22 cellular contexts compared by ENCODE assay signal in the genomic region with DNA sequence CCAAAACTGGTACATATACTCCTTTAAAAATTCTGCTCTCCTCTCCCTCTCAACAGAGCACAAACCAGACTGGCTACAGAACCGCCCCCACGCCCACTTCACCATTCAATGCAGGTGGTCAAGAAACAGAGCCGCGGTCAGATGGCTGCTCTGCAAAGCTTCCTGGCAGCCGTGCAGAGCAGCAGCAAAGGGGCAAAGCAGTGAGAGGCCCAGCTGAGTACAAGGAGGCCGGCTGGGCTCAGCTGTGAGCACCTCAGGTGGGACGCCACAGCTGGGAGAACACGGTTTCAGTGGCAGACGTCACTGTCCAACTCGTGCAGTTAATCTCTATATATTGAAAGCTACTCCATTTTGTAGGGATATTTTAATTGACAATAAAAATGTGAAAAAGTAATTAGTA. TPM values are rescaled to one million over a fixed set of nuclear protein-coding genes. Genes with fewer than 3 reads are reported as not detected.
DNase-seq lines count a peak whose midpoint lies in the region; ATAC-seq and TF ChIP-seq lines count a peak whose summit lies in the region.
"Had no signal": no experiment of that assay in that cellular context is flagged by ENCODE, and none has a peak within 500 bp of the region (broad histone marks: within the 10 kb centered on the region; RNA-seq: fewer than 3 reads in every experiment).

No MANE protein-coding gene starts in this region.

- H3K18ac ChIP-seq in H9 (ENCODE audit: insufficient read length, low read depth, low read length), result no peak overlapping the region

- no peak overlapping the region for H3K4me3 Mint-ChIP-seq in H9
- H3K4me3 Mint-ChIP-seq: CD4-positive, CD25-positive, alpha-beta regulatory T cell; CD8-positive, alpha-beta memory T cell had no signal

- DNase-seq in H9 (peak; percentile 19), MM.1S (peak; percentile 12), lower lobe of right lung (peak; percentile 17), posterior vena cava (ENCODE audit: low spot score) (peak; percentile 51), body of pancreas (no peak), transverse colon (no peak)
- DNase-seq: ACHN; BE2C; C1 segment of cervical spinal cord; CD4-positive, CD25-positive, alpha-beta regulatory T cell; CD8-positive, alpha-beta memory T cell; COR-L47; DMS 273 treated with DMSO at 0.1 percent for 48 hours; DMS53; DND-41; EL; GOT3; H7 had no signal

- H3K27ac ChIP-seq in H9 (ENCODE audit: insufficient read length, low read depth, low read length), result no peak overlapping the region
- no peak overlapping the region for H3K27ac ChIP-seq in MM.1S (ENCODE audit: low read length)
- no peak overlapping the region for H3K27ac ChIP-seq in lower lobe of right lung
- H3K27ac ChIP-seq in body of pancreas, result no peak overlapping the region
- H3K27ac ChIP-seq in transverse colon, result no peak overlapping the region
- H3K27ac ChIP-seq: KMS-11 had no signal

- no peaks in the 10 kb centered on the region for H3K27me3 Mint-ChIP-seq in H9 (ENCODE audit: low read depth)

- H2AFZ ChIP-seq in H9 (ENCODE audit: low read length) (no peak overlapping the region), MM.1S (ENCODE audit: low read length) (no peak overlapping the region)

- no peak overlapping the region for H3T11ph ChIP-seq in H9 (ENCODE audit: low read length)

- H3K23ac ChIP-seq in H9 (ENCODE audit: insufficient read length, low read depth, low read length), result no peak overlapping the region

- peak overlapping the region; percentile 5 to 92 (median 68); a peak in 5 of 7 replicates for H3K27ac Mint-ChIP-seq in H9
- H3K27ac Mint-ChIP-seq: CD4-positive, CD25-positive, alpha-beta regulatory T cell had no signal

- WGBS in H9 (ENCODE audit: extremely low coverage, insufficient read length, low lambda C conversion rate), result no CpG with 5 or more reads among the region's 10 CpGs
- 86 to 90% methylated on average over 7 to 10 of the region's 10 CpGs for WGBS in body of pancreas, 2 donors
- 81 to 94% methylated on average over 3 to 10 of the region's 10 CpGs for WGBS in transverse colon (ENCODE audit: low coverage in 1 of 2), 2 donors

- no peak overlapping the region for H4K8ac ChIP-seq in H9 (replicated peaks; ENCODE audit: insufficient read length, low read depth, low read length)

- no peak overlapping the region for H3K4me2 ChIP-seq in H9 (ENCODE audit: insufficient read depth, insufficient read length, low read length)
- H3K4me2 ChIP-seq in MM.1S (ENCODE audit: low read depth, low read length), result no peak overlapping the region
- H3K4me2 ChIP-seq: KMS-11 had no signal

- H3K9me2 ChIP-seq in MM.1S (replicated peaks; ENCODE audit: insufficient read depth, low read length), result no peaks in the 10 kb centered on the region

- H2BK5ac ChIP-seq in H9 (ENCODE audit: insufficient read length, low read length), result no peak overlapping the region

- H3F3A ChIP-seq in MM.1S (ENCODE audit: insufficient read depth, low read length), result no peaks in the 10 kb centered on the region

- in situ Hi-C loops in transverse colon (cut with MboI; ENCODE audit: low pct_ligation_motif_present in 1 of 4, low pct_unique_long_range_greater_than_20kb in 1 of 4, low sequenced_read_pairs in 3 of 4), result no loop called here

- H3K36me3 ChIP-seq in MM.1S (replicated peaks; ENCODE audit: insufficient read depth, low read length) (no peaks in the 10 kb centered on the region), lower lobe of right lung (no peaks in the 10 kb centered on the region), body of pancreas (replicated peaks in 1 of 2; ENCODE audit: insufficient read depth in 1 of 2, low read depth in 2 of 2) (no peaks in the 10 kb centered on the region), transverse colon (peaks cover 0 to 8% (median 0%) of the 10 kb centered on the region in 4 donors)
- H3K36me3 ChIP-seq: BE2C had no signal

- no peak overlapping the region for H2BK15ac ChIP-seq in H9 (ENCODE audit: low read depth, low read length)

- peaks cover 6 to 10% of the 10 kb centered on the region in 2 experiments for H3K4me1 Mint-ChIP-seq in H9
- H3K4me1 Mint-ChIP-seq: CD4-positive, CD25-positive, alpha-beta regulatory T cell; CD8-positive, alpha-beta memory T cell had no signal

- no peak overlapping the region for H2AK5ac ChIP-seq in H9 (ENCODE audit: insufficient read length, low read length)

- H2BK120ac ChIP-seq in H9 (ENCODE audit: low read depth, low read length, poor library complexity, severe bottlenecking), result no peak overlapping the region

- H3K4me3 ChIP-seq in MM.1S (ENCODE audit: low read length), result no peak overlapping the region
- no peak overlapping the region for H3K4me3 ChIP-seq in lower lobe of right lung
- H3K4me3 ChIP-seq in body of pancreas, result no peak overlapping the region
- H3K4me3 ChIP-seq in transverse colon, result no peak overlapping the region

- H3K79me2 ChIP-seq in H9 (ENCODE audit: insufficient read depth, low read length) (peaks cover 1% of the 10 kb centered on the region; the same call in 1 of the 2 replicates), MM.1S (ENCODE audit: low read length) (no peaks in the 10 kb centered on the region)

- no peak overlapping the region for H3K56ac ChIP-seq in H9 (ENCODE audit: insufficient read length, low read depth, low read length)

- no peaks in the 10 kb centered on the region for H3K4me1 ChIP-seq in H9 (ENCODE audit: insufficient read depth, low read length)
- H3K4me1 ChIP-seq in MM.1S (ENCODE audit: low read length), result no peaks in the 10 kb centered on the region
- no peaks in the 10 kb centered on the region for H3K4me1 ChIP-seq in lower lobe of right lung
- no peaks in the 10 kb centered on the region for H3K4me1 ChIP-seq in body of pancreas
- H3K4me1 ChIP-seq in transverse colon, result no peaks in the 10 kb centered on the region
- H3K4me1 ChIP-seq: BE2C had no signal

- no peaks in the 10 kb centered on the region for H3K23me2 ChIP-seq in H9 (ENCODE audit: insufficient read length, low read depth, low read length, poor library complexity, severe bottlenecking)

- no peak for TF ChIP-seq CTCF in H9 (conservative IDR thresholded peaks at IDR 0.05)
- no peak for TF ChIP-seq CTCF in MM.1S (IDR thresholded peaks at IDR 0.05; ENCODE audit: low read length)
- TF ChIP-seq CTCF in lower lobe of right lung (IDR thresholded peaks at IDR 0.05), result no peak
- no peak for TF ChIP-seq CTCF in body of pancreas (IDR thresholded peaks at IDR 0.05)
- TF ChIP-seq CTCF in transverse colon (IDR thresholded peaks at IDR 0.05), result no peak

- intact Hi-C loops in lower lobe of right lung (cut with DNase I), result no loop called here
- intact Hi-C loops in posterior vena cava (cut with DNase I), result no loop called here
- intact Hi-C loops in body of pancreas (cut with DNase I), result no loop called here
- intact Hi-C loops in transverse colon (cut with DNase I; ENCODE audit: low total_unique reads), result no loop called here

- no peak overlapping the region for H4K91ac ChIP-seq in H9 (ENCODE audit: insufficient read length, low read depth, low read length)

- H4K5ac ChIP-seq in H9 (ENCODE audit: insufficient read length, low read depth, low read length), result no peak overlapping the region

- ATAC-seq in lower lobe of right lung (no peak), body of pancreas (no peak), HG02759 (IDR thresholded peaks at IDR 0.05; ENCODE audit: unreplicated experiment) (no peak), HG03159 (IDR thresholded peaks at IDR 0.05; ENCODE audit: unreplicated experiment) (no peak)

- H3K9ac ChIP-seq in H9 (ENCODE audit: extremely low read depth, insufficient read length, low read length) (no peak overlapping the region), MM.1S (ENCODE audit: low read length) (no peak overlapping the region)
- H3K9ac ChIP-seq: KMS-11 had no signal

- H3K9me3 ChIP-seq in H9 (ENCODE audit: control insufficient read depth, low read depth, low read length) (no peaks in the 10 kb centered on the region), MM.1S (replicated peaks; ENCODE audit: insufficient read depth, low read length) (no peaks in the 10 kb centered on the region), lower lobe of right lung (no peaks in the 10 kb centered on the region), body of pancreas (no peaks in the 10 kb centered on the region), transverse colon (no peaks in the 10 kb centered on the region)
- H3K9me3 ChIP-seq: BE2C had no signal

- H3K14ac ChIP-seq in H9 (ENCODE audit: insufficient read depth, low read length), result no peak overlapping the region

- no peaks in the 10 kb centered on the region for H3K9me3 Mint-ChIP-seq in H9
- H3K9me3 Mint-ChIP-seq: CD4-positive, CD25-positive, alpha-beta regulatory T cell; CD8-positive, alpha-beta memory T cell had no signal

- peaks cover 36 to 63% (median 62%) of the 10 kb centered on the region in 3 experiments for H3K36me3 Mint-ChIP-seq in H9 (ENCODE audit: insufficient read depth in 1 of 3, low read depth in 3 of 3)
- H3K36me3 Mint-ChIP-seq: CD4-positive, CD25-positive, alpha-beta regulatory T cell; CD8-positive, alpha-beta memory T cell had no signal

- TF ChIP-seq EP300 in transverse colon (IDR thresholded peaks at IDR 0.05; ENCODE audit: low read depth), result no peak

- no peak overlapping the region for H2BK20ac ChIP-seq in H9 (ENCODE audit: low read depth, low read length, poor library complexity, severe bottlenecking)

- no peak for TF ChIP-seq POLR2A in body of pancreas (IDR thresholded peaks at IDR 0.05)
- TF ChIP-seq POLR2A in transverse colon (IDR thresholded peaks at IDR 0.05), result no peak

- no peak overlapping the region for H2BK12ac ChIP-seq in H9 (ENCODE audit: insufficient read length, low read depth, low read length)

- H3K27me3 ChIP-seq in H9 (ENCODE audit: insufficient read depth, low read length), result no peaks in the 10 kb centered on the region
- peaks cover 87% of the 10 kb centered on the region for H3K27me3 ChIP-seq in MM.1S (replicated peaks; ENCODE audit: insufficient read depth, low read length)
- H3K27me3 ChIP-seq in lower lobe of right lung (ENCODE audit: low read depth), result no peaks in the 10 kb centered on the region
- H3K27me3 ChIP-seq in body of pancreas, result no peaks in the 10 kb centered on the region
- H3K27me3 ChIP-seq in transverse colon, result no peaks in the 10 kb centered on the region

- H4K20me1 ChIP-seq in H9 (ENCODE audit: control insufficient read depth, insufficient read depth, insufficient read length), result no peaks in the 10 kb centered on the region
- H4K20me1 ChIP-seq in MM.1S (ENCODE audit: insufficient read depth, low read length), result no peaks in the 10 kb centered on the region

- peaks cover 4% of the 10 kb centered on the region for H3K79me1 ChIP-seq in H9 (ENCODE audit: insufficient read depth, low read depth, low read length, poor library complexity, severe bottlenecking)

- H3K4ac ChIP-seq in H9 (ENCODE audit: low read depth, low read length), result no peak overlapping the region

RNA-seq across cellular contexts. Expression of a gene that starts 8.3 kb away (rescaled TPM):
- 54.8 and 55.0 TPM in 2 replicates for total RNA-seq in H9 (2021)
- 4.2 TPM for total RNA-seq in lower lobe of right lung
- 1 to 10 TPM; 3.8 to 4.9 TPM for total RNA-seq in posterior vena cava
- total RNA-seq in body of pancreas, result 1 to 10 TPM; 7.3 to 8.9 TPM
- total RNA-seq in transverse colon, result 100 to 1,000 TPM in 2 of 4 donors, 10 to 100 TPM in 2; 56.0 to 193 (median 93.5) TPM
- total RNA-seq: A172; CD4-positive, CD25-positive, alpha-beta regulatory T cell; CD8-positive, alpha-beta memory T cell had no signal

RNA-seq across cellular contexts. Expression of a gene that starts 58.6 kb away (rescaled TPM):
- total RNA-seq in H9 (2021), result 131 and 139 TPM in 2 replicates
- 353 TPM for total RNA-seq in lower lobe of right lung
- 100 to 1,000 TPM; 146 to 197 TPM for total RNA-seq in posterior vena cava
- 10 to 100 TPM; 68.5 to 92.6 TPM for total RNA-seq in body of pancreas
- 100 to 1,000 TPM in 2 of 4 donors, 10 to 100 TPM in 2; 69.5 to 149 (median 103) TPM for total RNA-seq in transverse colon

Comparison
In these comparisons a context has a peak if more than half of its experiments do, and no peak if none do; other contexts are left out.
1. DNase-seq: peak in H9 (single experiment), MM.1S (single experiment), lower lobe of right lung (single experiment) and posterior vena cava (single experiment); none in body of pancreas (0 of 4) and transverse colon (single experiment).